30 cellular contexts compared by ENCODE assay signal in the genomic region with DNA sequence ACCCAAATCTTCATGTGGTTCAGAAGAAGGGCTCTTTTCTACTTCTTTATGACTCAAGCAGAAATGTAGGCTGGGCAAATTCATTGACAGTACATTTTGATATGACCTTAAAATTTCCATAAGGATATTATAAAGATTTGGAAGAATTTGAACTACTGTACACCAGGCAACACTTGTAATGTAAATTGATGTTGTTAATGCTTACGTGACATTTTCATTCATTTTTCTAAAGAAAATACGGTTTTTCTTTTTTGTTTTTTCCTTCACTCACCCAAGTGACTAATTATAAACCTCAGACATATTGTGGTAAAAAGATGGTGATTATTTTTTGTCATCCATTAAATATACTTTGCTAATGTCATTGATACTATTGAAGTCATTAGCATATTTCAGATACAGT.
"Had no signal": no experiment of that assay in that cellular context is flagged by ENCODE, and none has a peak within 500 bp of the region (broad histone marks: within the 10 kb centered on the region; RNA-seq: fewer than 3 reads in every experiment).

No MANE protein-coding gene starts in this region.

- DNase-seq: activated CD4-positive, alpha-beta memory T cell treated with anti-CD3 and anti-CD28 coated beads, Interleukin-2, amount 10 ng/mL, durations not matched to agents 7 days and 5 days; activated CD4-positive, alpha-beta T cell treated with anti-CD3 and anti-CD28 coated beads for 1 hour; activated CD4-positive, alpha-beta T cell treated with anti-CD3 and anti-CD28 coated beads, Interleukin-2, amount 10 ng/mL, durations not matched to agents 7 days and 5 days; activated CD8-positive, alpha-beta memory T cell treated with anti-CD3 and anti-CD28 coated beads, Interleukin-2, amount 50 U/mL, for 48 hours; activated naive CD4-positive, alpha-beta T cell; activated T-cell treated with anti-CD3 and anti-CD28 coated beads, Interleukin-2, amount 50 U/mL, for 24 hours; adrenal gland; aorta; cerebellar nuclear complex; colonic mucosa; effector CD8-positive, alpha-beta T cell; islet precursor cell; left ventricle myocardium inferior; mesendoderm; ovary; sigmoid colon; small intestine; stimulated activated CD4-positive, alpha-beta T cell treated with anti-CD3 and anti-CD28 coated beads, Interleukin-4, amount 100 ng/mL, for 4 hours; stimulated activated CD8-positive, alpha-beta memory T cell treated with anti-CD3 and anti-CD28 coated beads, Interleukin-4, amount 100 ng/mL, for 48 hours; T-helper 9 cell; transverse colon had no signal

- H3K36me3 ChIP-seq: adrenal gland, cardiac muscle cell, colonic mucosa, gastroesophageal sphincter, left ventricle myocardium inferior, ovary, sigmoid colon, suprapubic skin, transverse colon had no signal

- H2AFZ ChIP-seq: hepatocyte had no signal

- H3K27ac ChIP-seq: adrenal gland, cardiac muscle cell, gastroesophageal sphincter, hepatocyte, left ventricle myocardium inferior, ovary, sigmoid colon, suprapubic skin had no signal

- FAIRE-seq: endometrium, small intestine, TTC549 had no signal

- H3K9me3 ChIP-seq: adrenal gland, colonic mucosa, gastroesophageal sphincter, left ventricle myocardium inferior, ovary, sigmoid colon, suprapubic skin, transverse colon had no signal

- ATAC-seq: gastroesophageal sphincter; stimulated activated memory B cell treated with anti-CD40 and anti-IgM and Interleukin-4, amounts not matched to agents 10 μg/mL and 1 μg/mL and 100 μg/mL, for 72 hours; WTC11 had no signal

- H3K4me3 ChIP-seq: adrenal gland, cardiac muscle cell, colonic mucosa, gastroesophageal sphincter, hepatocyte, left ventricle myocardium inferior, lung, ovary, sigmoid colon, suprapubic skin, transverse colon had no signal

- H3K4me1 ChIP-seq: colonic mucosa, suprapubic skin had no signal

- H3K4me2 ChIP-seq: hepatocyte had no signal

- H3K27me3 ChIP-seq: adrenal gland, cardiac muscle cell, colonic mucosa, gastroesophageal sphincter, hepatocyte, ovary, sigmoid colon, suprapubic skin, transverse colon had no signal
